Comparison of ENCODE assay signal across 1 cellular context in the genomic region with DNA sequence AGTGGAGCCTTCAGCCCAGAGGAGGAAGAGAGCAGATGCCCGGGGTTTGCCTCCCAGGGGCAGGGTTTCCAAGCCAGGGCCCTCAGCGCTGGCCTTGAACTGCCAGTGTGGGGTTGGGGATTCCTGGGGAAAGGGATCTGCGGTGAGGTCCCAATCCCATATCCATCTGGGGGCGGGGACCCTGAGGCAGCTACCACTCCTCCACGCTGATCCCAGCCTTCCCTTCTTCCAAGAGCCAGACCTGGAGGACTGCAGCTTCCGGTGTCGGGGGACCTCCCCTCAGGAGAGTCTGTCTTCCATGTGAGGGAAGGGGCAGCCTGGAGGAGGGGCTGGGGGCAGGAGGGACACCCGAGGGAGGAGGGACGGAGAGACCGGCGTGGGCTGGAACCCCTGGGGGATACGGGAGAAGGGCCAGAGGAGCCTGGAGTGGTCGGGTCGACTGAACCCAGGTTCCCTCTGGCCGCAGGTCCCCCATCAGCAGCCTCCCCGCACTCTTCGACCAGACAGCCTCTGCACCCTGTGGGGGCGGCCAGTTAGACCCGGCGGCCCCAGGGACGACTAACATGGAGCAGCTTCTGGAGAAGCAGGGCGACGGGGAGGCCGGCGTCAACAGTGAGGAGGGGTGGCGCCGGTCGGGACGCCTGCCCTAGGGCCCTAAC.
TF ChIP-seq lines count a peak whose summit lies in the region.

No MANE protein-coding gene starts in this region.

TF ChIP-seq in H1, 55 proteins besides CTCF, POLR2A, EP300 and RAD21:
- TF ChIP-seq JUN (IDR thresholded peaks at IDR 0.05; ENCODE audit: low read depth, low read length) (no peak), ATF3 (IDR thresholded peaks at IDR 0.05; ENCODE audit: insufficient read depth, low read depth, low read length) (no peak), E2F6 (IDR thresholded peaks at IDR 0.05) (no peak), TAF1 (IDR thresholded peaks at IDR 0.05; ENCODE audit: low read depth, low read length) (no peak), CHD1 (IDR thresholded peaks at IDR 0.05; ENCODE audit: low read depth, low read length) (no peak), NRF1 (IDR thresholded peaks at IDR 0.05; ENCODE audit: low read depth, low read length) (no peak), KDM5A (IDR thresholded peaks at IDR 0.05; ENCODE audit: low read length) (no peak), ATF2 (IDR thresholded peaks at IDR 0.05; ENCODE audit: low read length) (no peak), TAF7 (optimal IDR thresholded peaks at IDR 0.05; ENCODE audit: borderline replicate concordance, low read depth, low read length) (no peak), BACH1 (IDR thresholded peaks at IDR 0.05; ENCODE audit: low read length) (no peak)
TF ChIP-seq in H1: peak in this region for 0.
